In the genomic region with DNA sequence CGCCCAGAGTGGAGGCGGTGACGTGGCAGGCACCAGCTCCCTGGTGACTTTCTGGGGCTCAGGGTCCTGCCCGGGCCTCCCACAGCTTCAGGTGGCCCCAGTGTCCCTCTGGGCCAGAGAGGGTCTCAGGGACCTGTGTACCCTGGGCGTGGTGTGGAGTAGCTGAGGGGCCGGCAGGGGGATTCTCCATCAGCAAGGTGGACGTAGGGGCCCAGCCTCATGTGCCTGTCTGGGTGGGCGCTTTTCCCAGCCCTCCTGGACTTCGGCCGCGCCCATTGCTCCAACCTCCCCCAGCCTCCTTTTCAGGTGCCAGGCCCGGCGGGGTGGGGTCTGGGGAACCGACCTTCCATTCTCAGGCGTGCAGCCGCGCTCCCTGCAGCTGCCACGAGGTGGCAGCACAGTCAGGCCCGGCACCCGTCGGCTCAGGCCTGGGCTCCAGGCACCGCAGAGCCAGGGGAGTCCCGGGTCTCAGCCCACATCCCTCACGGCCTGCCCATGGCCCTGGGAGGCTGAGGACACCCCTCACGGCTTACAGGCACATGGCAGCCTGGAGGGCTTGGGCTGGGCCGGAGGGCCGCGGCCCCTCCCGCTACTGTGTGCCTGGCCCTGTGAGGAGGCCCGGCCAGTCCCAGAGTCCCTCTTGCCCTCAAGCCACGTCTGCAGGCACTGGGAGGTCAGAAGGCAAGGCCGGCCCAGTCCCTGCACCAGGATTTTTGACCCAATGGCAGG, we compare ENCODE assay signal across 1 cellular context.
A peak's percentile ranks its signal among the peaks of the same experiment; 100 is the strongest.
TF ChIP-seq lines count a peak whose summit lies in the region.

No MANE protein-coding gene starts in this region.

TF ChIP-seq in HepG2, 621 proteins besides CTCF, POLR2A, EP300 and RAD21 (continued from another document and continues in another):
- TF ChIP-seq ZBED4 (CRISPR knock-in tag; IDR thresholded peaks at IDR 0.05; ENCODE audit: borderline replicate concordance), result 0 out of 2 replicates have a peak, but pooled peaks have one; percentile 39
- no peak for TF ChIP-seq NCOA2 (CRISPR knock-in tag; IDR thresholded peaks at IDR 0.05)
- no peak for TF ChIP-seq SSRP1 (CRISPR knock-in tag; IDR thresholded peaks at IDR 0.05)
- TF ChIP-seq TSC22D2 (CRISPR knock-in tag; IDR thresholded peaks at IDR 0.05; ENCODE audit: borderline replicate concordance), result no peak
- TF ChIP-seq, protein P1, sequence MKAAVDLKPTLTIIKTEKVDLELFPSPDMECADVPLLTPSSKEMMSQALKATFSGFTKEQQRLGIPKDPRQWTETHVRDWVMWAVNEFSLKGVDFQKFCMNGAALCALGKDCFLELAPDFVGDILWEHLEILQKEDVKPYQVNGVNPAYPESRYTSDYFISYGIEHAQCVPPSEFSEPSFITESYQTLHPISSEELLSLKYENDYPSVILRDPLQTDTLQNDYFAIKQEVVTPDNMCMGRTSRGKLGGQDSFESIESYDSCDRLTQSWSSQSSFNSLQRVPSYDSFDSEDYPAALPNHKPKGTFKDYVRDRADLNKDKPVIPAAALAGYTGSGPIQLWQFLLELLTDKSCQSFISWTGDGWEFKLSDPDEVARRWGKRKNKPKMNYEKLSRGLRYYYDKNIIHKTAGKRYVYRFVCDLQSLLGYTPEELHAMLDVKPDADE (CRISPR knock-in tag; IDR thresholded peaks at IDR 0.05), result no peak
- no peak for TF ChIP-seq NFKBIZ (CRISPR knock-in tag; IDR thresholded peaks at IDR 0.05)
- peak; percentile 40; the same call in 1 of the 2 replicates for TF ChIP-seq PATZ1 (CRISPR knock-in tag; IDR thresholded peaks at IDR 0.05)
- no peak for TF ChIP-seq ATF4 (CRISPR knock-in tag; IDR thresholded peaks at IDR 0.05)
- TF ChIP-seq NCOR1 (IDR thresholded peaks at IDR 0.05; ENCODE audit: borderline replicate concordance, low read length), result no peak
- no peak for TF ChIP-seq BRCA1 (CRISPR knock-in tag; IDR thresholded peaks at IDR 0.05)
- no peak for TF ChIP-seq ZSCAN29 (CRISPR knock-in tag; conservative IDR thresholded peaks at IDR 0.05)
- no peak for TF ChIP-seq ZNF510 (CRISPR knock-in tag; IDR thresholded peaks at IDR 0.05; ENCODE audit: low read depth)
- TF ChIP-seq, protein P2, sequence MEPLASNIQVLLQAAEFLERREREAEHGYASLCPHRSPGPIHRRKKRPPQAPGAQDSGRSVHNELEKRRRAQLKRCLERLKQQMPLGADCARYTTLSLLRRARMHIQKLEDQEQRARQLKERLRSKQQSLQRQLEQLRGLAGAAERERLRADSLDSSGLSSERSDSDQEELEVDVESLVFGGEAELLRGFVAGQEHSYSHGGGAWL (CRISPR knock-in tag; IDR thresholded peaks at IDR 0.05), result no peak
- TF ChIP-seq ZNF263 (CRISPR knock-in tag; IDR thresholded peaks at IDR 0.05), result no peak
- TF ChIP-seq, protein P3, sequence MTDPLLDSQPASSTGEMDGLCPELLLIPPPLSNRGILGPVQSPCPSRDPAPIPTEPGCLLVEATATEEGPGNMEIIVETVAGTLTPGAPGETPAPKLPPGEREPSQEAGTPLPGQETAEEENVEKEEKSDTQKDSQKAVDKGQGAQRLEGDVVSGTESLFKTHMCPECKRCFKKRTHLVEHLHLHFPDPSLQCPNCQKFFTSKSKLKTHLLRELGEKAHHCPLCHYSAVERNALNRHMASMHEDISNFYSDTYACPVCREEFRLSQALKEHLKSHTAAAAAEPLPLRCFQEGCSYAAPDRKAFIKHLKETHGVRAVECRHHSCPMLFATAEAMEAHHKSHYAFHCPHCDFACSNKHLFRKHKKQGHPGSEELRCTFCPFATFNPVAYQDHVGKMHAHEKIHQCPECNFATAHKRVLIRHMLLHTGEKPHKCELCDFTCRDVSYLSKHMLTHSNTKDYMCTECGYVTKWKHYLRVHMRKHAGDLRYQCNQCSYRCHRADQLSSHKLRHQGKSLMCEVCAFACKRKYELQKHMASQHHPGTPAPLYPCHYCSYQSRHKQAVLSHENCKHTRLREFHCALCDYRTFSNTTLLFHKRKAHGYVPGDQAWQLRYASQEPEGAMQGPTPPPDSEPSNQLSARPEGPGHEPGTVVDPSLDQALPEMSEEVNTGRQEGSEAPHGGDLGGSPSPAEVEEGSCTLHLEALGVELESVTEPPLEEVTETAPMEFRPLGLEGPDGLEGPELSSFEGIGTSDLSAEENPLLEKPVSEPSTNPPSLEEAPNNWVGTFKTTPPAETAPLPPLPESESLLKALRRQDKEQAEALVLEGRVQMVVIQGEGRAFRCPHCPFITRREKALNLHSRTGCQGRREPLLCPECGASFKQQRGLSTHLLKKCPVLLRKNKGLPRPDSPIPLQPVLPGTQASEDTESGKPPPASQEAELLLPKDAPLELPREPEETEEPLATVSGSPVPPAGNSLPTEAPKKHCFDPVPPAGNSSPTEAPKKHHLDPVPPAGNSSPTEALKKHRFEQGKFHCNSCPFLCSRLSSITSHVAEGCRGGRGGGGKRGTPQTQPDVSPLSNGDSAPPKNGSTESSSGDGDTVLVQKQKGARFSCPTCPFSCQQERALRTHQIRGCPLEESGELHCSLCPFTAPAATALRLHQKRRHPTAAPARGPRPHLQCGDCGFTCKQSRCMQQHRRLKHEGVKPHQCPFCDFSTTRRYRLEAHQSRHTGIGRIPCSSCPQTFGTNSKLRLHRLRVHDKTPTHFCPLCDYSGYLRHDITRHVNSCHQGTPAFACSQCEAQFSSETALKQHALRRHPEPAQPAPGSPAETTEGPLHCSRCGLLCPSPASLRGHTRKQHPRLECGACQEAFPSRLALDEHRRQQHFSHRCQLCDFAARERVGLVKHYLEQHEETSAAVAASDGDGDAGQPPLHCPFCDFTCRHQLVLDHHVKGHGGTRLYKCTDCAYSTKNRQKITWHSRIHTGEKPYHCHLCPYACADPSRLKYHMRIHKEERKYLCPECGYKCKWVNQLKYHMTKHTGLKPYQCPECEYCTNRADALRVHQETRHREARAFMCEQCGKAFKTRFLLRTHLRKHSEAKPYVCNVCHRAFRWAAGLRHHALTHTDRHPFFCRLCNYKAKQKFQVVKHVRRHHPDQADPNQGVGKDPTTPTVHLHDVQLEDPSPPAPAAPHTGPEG (CRISPR knock-in tag; IDR thresholded peaks at IDR 0.05), result no peak
- TF ChIP-seq ZNF703 (CRISPR knock-in tag; IDR thresholded peaks at IDR 0.05; ENCODE audit: borderline replicate concordance), result no peak
- no peak for TF ChIP-seq ATF2 (CRISPR knock-in tag; IDR thresholded peaks at IDR 0.05)
- TF ChIP-seq ZFP90 (CRISPR knock-in tag; IDR thresholded peaks at IDR 0.05; ENCODE audit: borderline replicate concordance), result no peak
- no peak for TF ChIP-seq GZF1 (CRISPR knock-in tag; IDR thresholded peaks at IDR 0.05)
- no peak for TF ChIP-seq ZNF883 (CRISPR knock-in tag; IDR thresholded peaks at IDR 0.05; ENCODE audit: not compliant biosample characterization)
- TF ChIP-seq ZNF280B (CRISPR knock-in tag; IDR thresholded peaks at IDR 0.05; ENCODE audit: borderline replicate concordance), result no peak
- no peak for TF ChIP-seq ZNF576 (CRISPR knock-in tag; IDR thresholded peaks at IDR 0.05)
- TF ChIP-seq HDAC2 (CRISPR knock-in tag; IDR thresholded peaks at IDR 0.05), result no peak
- TF ChIP-seq FOXA1 (IDR thresholded peaks at IDR 0.05), result no peak
- TF ChIP-seq FOXA1 (CRISPR knock-in tag; IDR thresholded peaks at IDR 0.05), result no peak
- TF ChIP-seq BHLHE40 (IDR thresholded peaks at IDR 0.05; ENCODE audit: low read length), result no peak
- no peak for TF ChIP-seq RARA (CRISPR knock-in tag; IDR thresholded peaks at IDR 0.05)
- TF ChIP-seq IRX3 (CRISPR knock-in tag; IDR thresholded peaks at IDR 0.05; ENCODE audit: borderline replicate concordance, low read depth), result no peak
- no peak for TF ChIP-seq IRF1 (CRISPR knock-in tag; IDR thresholded peaks at IDR 0.05; ENCODE audit: low read depth)
- TF ChIP-seq ZNF572 (CRISPR knock-in tag; IDR thresholded peaks at IDR 0.05), result no peak
- TF ChIP-seq JUNB (CRISPR knock-in tag; IDR thresholded peaks at IDR 0.05; ENCODE audit: borderline replicate concordance), result no peak
- TF ChIP-seq KDM5B (CRISPR knock-in tag; IDR thresholded peaks at IDR 0.05; ENCODE audit: borderline replicate concordance), result no peak
- TF ChIP-seq HDAC6 (IDR thresholded peaks at IDR 0.05; ENCODE audit: low read depth, low read length), result no peak
- no peak for TF ChIP-seq ATF1 (CRISPR knock-in tag; IDR thresholded peaks at IDR 0.05)
- TF ChIP-seq, protein P4, sequence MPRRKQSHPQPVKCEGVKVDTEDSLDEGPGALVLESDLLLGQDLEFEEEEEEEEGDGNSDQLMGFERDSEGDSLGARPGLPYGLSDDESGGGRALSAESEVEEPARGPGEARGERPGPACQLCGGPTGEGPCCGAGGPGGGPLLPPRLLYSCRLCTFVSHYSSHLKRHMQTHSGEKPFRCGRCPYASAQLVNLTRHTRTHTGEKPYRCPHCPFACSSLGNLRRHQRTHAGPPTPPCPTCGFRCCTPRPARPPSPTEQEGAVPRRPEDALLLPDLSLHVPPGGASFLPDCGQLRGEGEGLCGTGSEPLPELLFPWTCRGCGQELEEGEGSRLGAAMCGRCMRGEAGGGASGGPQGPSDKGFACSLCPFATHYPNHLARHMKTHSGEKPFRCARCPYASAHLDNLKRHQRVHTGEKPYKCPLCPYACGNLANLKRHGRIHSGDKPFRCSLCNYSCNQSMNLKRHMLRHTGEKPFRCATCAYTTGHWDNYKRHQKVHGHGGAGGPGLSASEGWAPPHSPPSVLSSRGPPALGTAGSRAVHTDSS (CRISPR knock-in tag; conservative IDR thresholded peaks at IDR 0.05), result no peak
